9 cellular contexts compared by ENCODE assay signal in genomic region chr10:122462533-122463465, GRCh38. TPM values are rescaled to one million over a fixed set of nuclear protein-coding genes. Genes with fewer than 3 reads are reported as not detected.
A peak's percentile ranks its signal among the peaks of the same experiment; 100 is the strongest.
DNase-seq lines count a peak whose midpoint lies in the region; ATAC-seq, FAIRE-seq and TF ChIP-seq lines count a peak whose summit lies in the region.
"Had no signal": no experiment of that assay in that cellular context is flagged by ENCODE, and none has a peak within 500 bp of the region (broad histone marks: within the 10 kb centered on the region; RNA-seq: fewer than 3 reads in every experiment).

No MANE protein-coding gene starts in this region.

- H3K4me1 ChIP-seq in small intestine (ENCODE audit: control insufficient read depth in 2 of 2, insufficient read depth in 1 of 2, low read depth in 1 of 2, low read length in 1 of 2): peaks cover 0 to 2% of the 10 kb centered on the region in 2 donors
- H3K4me1 ChIP-seq: BLaER1 had no signal

- no peaks in the 10 kb centered on the region for H3K36me3 ChIP-seq in brain microvascular endothelial cell (replicated peaks)
- H3K36me3 ChIP-seq in small intestine (ENCODE audit: control insufficient read depth in 2 of 2, insufficient read depth in 2 of 2, low read length in 2 of 2): no peaks in the 10 kb centered on the region
- H3K36me3 ChIP-seq: BLaER1 had no signal

- no peak for ATAC-seq in GM19328 (IDR thresholded peaks at IDR 0.05; ENCODE audit: unreplicated experiment)

- 15 to 24% (median 23%) methylated on average over 47 of the region's 47 CpGs for WGBS in small intestine, 3 donors

- in situ Hi-C loops in brain microvascular endothelial cell (cut with HindIII; ENCODE audit: low pct_ligation_motif_present, low sequenced_read_pairs): no loop called here

- FAIRE-seq in small intestine (lab: Jason Lieb, UNC): no peak

- peak; percentile 3 for DNase-seq in NCI-H2227 (lab: John Stamatoyannopoulos, UW; ENCODE audit: unreplicated experiment)
- no peak for DNase-seq in NCI-H2227 treated with DMSO at 0.1 percent for 48 hours (lab: John Stamatoyannopoulos, UW)
- DNase-seq in brain microvascular endothelial cell: peak; percentile 49
- peak; percentile 67 for DNase-seq in iris pigment epithelial cell (ENCODE audit: low read depth)
- DNase-seq in small intestine: no peak
- DNase-seq in NCI-H1436 treated with DMSO at 0.1 percent for 48 hours (lab: John Stamatoyannopoulos, UW): no peak
- no peak for DNase-seq in NCI-H2081 treated with DMSO at 0.1 percent for 48 hours (lab: John Stamatoyannopoulos, UW)

- no peak for TF ChIP-seq CTCF in brain microvascular endothelial cell (IDR thresholded peaks at IDR 0.05; ENCODE audit: low read depth, low read length, missing control alignments)

- H3K27ac ChIP-seq in brain microvascular endothelial cell (no peak overlapping the region), small intestine (ENCODE audit: low read depth in 1 of 2, low read length in 1 of 2) (peak overlapping the region in 1 of 2 donors; percentile 54)
- H3K27ac ChIP-seq: BLaER1 had no signal

- H3K4me3 ChIP-seq in brain microvascular endothelial cell (ENCODE audit: low read depth, low read length) (peak overlapping the region; percentile 79), small intestine (ENCODE audit: low read depth in 1 of 2, low read length in 2 of 2) (peak overlapping the region; percentile 25 to 58)
- H3K4me3 ChIP-seq: BLaER1 had no signal

- no peaks in the 10 kb centered on the region for H3K27me3 ChIP-seq in brain microvascular endothelial cell (replicated peaks)
- peaks cover 3 to 10% of the 10 kb centered on the region in 2 donors for H3K27me3 ChIP-seq in small intestine (ENCODE audit: control insufficient read depth in 2 of 2, insufficient read depth in 2 of 2, low read length in 2 of 2)
- H3K27me3 ChIP-seq: BLaER1 had no signal

- no peaks in the 10 kb centered on the region for H3K9me3 ChIP-seq in small intestine (ENCODE audit: control insufficient read depth, low read depth)

RNA-seq across cellular contexts. Expression of gene HTRA1, which starts 1.4 kb away (rescaled TPM):
- polyA plus RNA-seq in small intestine: 10 to 100 TPM in 1 of 3 donors, 1 to 10 TPM in 2; 1.6 to 44.7 (median 7.3) TPM

RNA-seq across cellular contexts. Expression of gene ARMS2, which starts 8.3 kb away (rescaled TPM):
- not detected for polyA plus RNA-seq in small intestine

Comparison
In these comparisons a context has a peak if more than half of its experiments do, and no peak if none do; other contexts are left out.
1. DNase-seq: peak in NCI-H2227 (single experiment), brain microvascular endothelial cell (single experiment) and iris pigment epithelial cell (single experiment); none in NCI-H2227 treated with DMSO at 0.1 percent for 48 hours (single experiment), small intestine (single experiment), NCI-H1436 treated with DMSO at 0.1 percent for 48 hours (single experiment) and NCI-H2081 treated with DMSO at 0.1 percent for 48 hours (single experiment).